ENCODE assay signal across 9 cellular contexts in genomic region chr2:223956267-223956666, GRCh38. TPM values are rescaled to one million over a fixed set of nuclear protein-coding genes. Genes with fewer than 3 reads are reported as not detected.
DNase-seq lines count a peak whose midpoint lies in the region; ATAC-seq and TF ChIP-seq lines count a peak whose summit lies in the region.
"Had no signal": no experiment of that assay in that cellular context is flagged by ENCODE, and none has a peak within 500 bp of the region (broad histone marks: within the 10 kb centered on the region; RNA-seq: fewer than 3 reads in every experiment).

No MANE protein-coding gene starts in this region.

- H3K27ac Mint-ChIP-seq in activated CD4-positive, alpha-beta T cell treated with anti-CD3 and anti-CD28 coated beads for 36 hours = peak overlapping the region; percentile 80

- H3K36me3 Mint-ChIP-seq in activated CD4-positive, alpha-beta T cell treated with anti-CD3 and anti-CD28 coated beads for 36 hours (ENCODE audit: low read depth) = peaks cover 19% of the 10 kb centered on the region

- TF ChIP-seq CTCF in OCI-LY3 (IDR thresholded peaks at IDR 0.05; ENCODE audit: low read depth, low read length) (no peak), gastroesophageal sphincter (IDR thresholded peaks at IDR 0.05) (no peak), thoracic aorta (IDR thresholded peaks at IDR 0.05) (no peak)

- peaks cover 11% of the 10 kb centered on the region; the same call in 1 of the 2 replicates for H4K20me1 ChIP-seq in OCI-LY3 (ENCODE audit: insufficient read depth, low read length)

- H3K4me3 Mint-ChIP-seq in activated CD4-positive, alpha-beta T cell treated with anti-CD3 and anti-CD28 coated beads for 36 hours = peak overlapping the region; percentile 94

- no peak overlapping the region for H3K9ac ChIP-seq in OCI-LY3 (ENCODE audit: low read length)

- H3K36me3 ChIP-seq in OCI-LY3 (replicated peaks; ENCODE audit: low read depth, low read length) (peaks cover 22% of the 10 kb centered on the region), gastroesophageal sphincter (peaks cover 0 to 11% of the 10 kb centered on the region in 2 donors), thoracic aorta (no peaks in the 10 kb centered on the region)

- no peak for TF ChIP-seq EP300 in gastroesophageal sphincter (IDR thresholded peaks at IDR 0.05)

- H3K27me3 ChIP-seq in OCI-LY3 (ENCODE audit: low read depth, low read length) (no peaks in the 10 kb centered on the region), gastroesophageal sphincter (no peaks in the 10 kb centered on the region), thoracic aorta (replicated peaks; ENCODE audit: insufficient read depth) (no peaks in the 10 kb centered on the region)

- no peaks in the 10 kb centered on the region for H3K27me3 Mint-ChIP-seq in activated CD4-positive, alpha-beta T cell treated with anti-CD3 and anti-CD28 coated beads for 36 hours

- intact Hi-C loops in activated CD4-positive, alpha-beta T cell treated with anti-CD3 and anti-CD28 coated beads for 36 hours (cut with DNase I, micrococcal nuclease) = loop anchor here (2.0 to 5.0 kb wide), 5 partner anchors 59 to 631 kb away; partner anchors contain the start of genes AP1S3 (in 1 of the 2), CUL3 (in 1 of the 2) and SERPINE2 (in 1 of the 2)

- CTCF ChIA-PET in activated CD4-positive, alpha-beta T cell treated with anti-CD3 and anti-CD28 coated beads for 36 hours (lab: Charles Lee) = interaction anchor here (2.6 to 2.9 kb wide), 2 partner anchors 14 to 15 kb away, joined by 9 to 10 read pairs; no protein-coding TSS in a partner anchor

- peak overlapping the region; percentile 70 for H3K4me2 ChIP-seq in OCI-LY3 (ENCODE audit: low read length)

- peak; percentile 45 for ATAC-seq in activated CD4-positive, alpha-beta T cell treated with anti-CD3 and anti-CD28 coated beads for 36 hours
- ATAC-seq in gastroesophageal sphincter = no peak
- ATAC-seq in thoracic aorta (ENCODE audit: insufficient number of reproducible peaks, low FRiP score, low read depth) = no peak
- no peak for ATAC-seq in HG02970 (IDR thresholded peaks at IDR 0.05; ENCODE audit: low FRiP score, unreplicated experiment)

- H2AFZ ChIP-seq in OCI-LY3 (ENCODE audit: low read depth, low read length) = no peak overlapping the region

- 84 to 93% methylated on average over 3 to 4 of the region's 4 CpGs for WGBS in gastroesophageal sphincter (ENCODE audit: low coverage in 1 of 2), 2 donors

- H3K4me1 Mint-ChIP-seq in activated CD4-positive, alpha-beta T cell treated with anti-CD3 and anti-CD28 coated beads for 36 hours = peaks cover 68% of the 10 kb centered on the region

- H3K27ac ChIP-seq in OCI-LY3 (ENCODE audit: low read length) = no peak overlapping the region
- H3K27ac ChIP-seq in gastroesophageal sphincter = peak overlapping the region; percentile 76 to 86 (median 83)
- peak overlapping the region; percentile 66 to 88 for H3K27ac ChIP-seq in thoracic aorta

- no peaks in the 10 kb centered on the region for H3K9me3 Mint-ChIP-seq in activated CD4-positive, alpha-beta T cell treated with anti-CD3 and anti-CD28 coated beads for 36 hours (ENCODE audit: low read depth)

- H3K4me3 ChIP-seq in OCI-LY3 (ENCODE audit: low read length) (peak overlapping the region; percentile 96; the same call in 1 of the 2 replicates), gastroesophageal sphincter (peak overlapping the region in 1 of 2 donors; percentile 95), thoracic aorta (peak overlapping the region; percentile 95)

- H3K79me2 ChIP-seq in OCI-LY3 (ENCODE audit: low read length) = peaks cover 40% of the 10 kb centered on the region

- H3K4me1 ChIP-seq in OCI-LY3 (ENCODE audit: low read length) = peaks cover 37% of the 10 kb centered on the region
- peaks cover 22 to 43% (median 28%) of the 10 kb centered on the region in 3 donors for H3K4me1 ChIP-seq in gastroesophageal sphincter
- peaks cover 37 to 41% of the 10 kb centered on the region in 2 donors for H3K4me1 ChIP-seq in thoracic aorta (ENCODE audit: control insufficient read depth in 1 of 2, low read depth in 2 of 2)

- no peaks in the 10 kb centered on the region for H3K9me3 ChIP-seq in OCI-LY3 (ENCODE audit: insufficient read depth, low read length)
- no peaks in the 10 kb centered on the region for H3K9me3 ChIP-seq in gastroesophageal sphincter
- no peaks in the 10 kb centered on the region for H3K9me3 ChIP-seq in thoracic aorta

- no peak for DNase-seq in activated CD4-positive, alpha-beta T cell treated with anti-CD3 and anti-CD28 coated beads for 36 hours
- DNase-seq in activated CD4-positive, alpha-beta T cell treated with anti-CD3 and anti-CD28 coated beads, Interleukin-2, amount 50 U/mL, for 1 hour = no peak
- DNase-seq in thoracic aorta (ENCODE audit: low spot score) = no peak
- no peak for DNase-seq in dermis blood vessel endothelial cell
- no peak for DNase-seq in epidermal melanocyte (ENCODE audit: insufficient read length, low spot score)
- DNase-seq: activated gamma-delta T cell treated with Interleukin-2 at 50 U/mL for 16 hours had no signal

- POLR2A ChIA-PET in activated CD4-positive, alpha-beta T cell treated with anti-CD3 and anti-CD28 coated beads for 36 hours (lab: Charles Lee) = interaction anchor here (0.6 to 1.0 kb wide), 3 partner anchors 14 to 1379 kb away, joined by 3 to 5 read pairs (median 3); no protein-coding TSS in a partner anchor

- TF ChIP-seq POLR2A in gastroesophageal sphincter (IDR thresholded peaks at IDR 0.05) = no peak

RNA-seq across cellular contexts. Expression of gene MRPL44, which starts 1.0 kb away (rescaled TPM):
- 10 to 100 TPM; 37.5 to 39.7 TPM for total RNA-seq in activated CD4-positive, alpha-beta T cell treated with anti-CD3 and anti-CD28 coated beads for 36 hours
- 10 to 100 TPM; 20.3 to 41.8 (median 23.5) TPM for total RNA-seq in gastroesophageal sphincter
- total RNA-seq in thoracic aorta = 10 to 100 TPM; 20.5 to 22.7 TPM
- total RNA-seq in dermis blood vessel endothelial cell = 38.6 and 42.0 TPM in 2 replicates

RNA-seq across cellular contexts. Expression of gene WDFY1, which starts 11.1 kb away (rescaled TPM):
- total RNA-seq in activated CD4-positive, alpha-beta T cell treated with anti-CD3 and anti-CD28 coated beads for 36 hours = 10 to 100 TPM; 33.6 to 37.5 TPM
- 10 to 100 TPM; 26.3 to 49.7 (median 39.3) TPM for total RNA-seq in gastroesophageal sphincter
- 10 to 100 TPM; 51.4 to 64.0 TPM for total RNA-seq in thoracic aorta
- 111 and 126 TPM in 2 replicates for total RNA-seq in dermis blood vessel endothelial cell
